1 cellular context compared by ENCODE assay signal in the genomic region with DNA sequence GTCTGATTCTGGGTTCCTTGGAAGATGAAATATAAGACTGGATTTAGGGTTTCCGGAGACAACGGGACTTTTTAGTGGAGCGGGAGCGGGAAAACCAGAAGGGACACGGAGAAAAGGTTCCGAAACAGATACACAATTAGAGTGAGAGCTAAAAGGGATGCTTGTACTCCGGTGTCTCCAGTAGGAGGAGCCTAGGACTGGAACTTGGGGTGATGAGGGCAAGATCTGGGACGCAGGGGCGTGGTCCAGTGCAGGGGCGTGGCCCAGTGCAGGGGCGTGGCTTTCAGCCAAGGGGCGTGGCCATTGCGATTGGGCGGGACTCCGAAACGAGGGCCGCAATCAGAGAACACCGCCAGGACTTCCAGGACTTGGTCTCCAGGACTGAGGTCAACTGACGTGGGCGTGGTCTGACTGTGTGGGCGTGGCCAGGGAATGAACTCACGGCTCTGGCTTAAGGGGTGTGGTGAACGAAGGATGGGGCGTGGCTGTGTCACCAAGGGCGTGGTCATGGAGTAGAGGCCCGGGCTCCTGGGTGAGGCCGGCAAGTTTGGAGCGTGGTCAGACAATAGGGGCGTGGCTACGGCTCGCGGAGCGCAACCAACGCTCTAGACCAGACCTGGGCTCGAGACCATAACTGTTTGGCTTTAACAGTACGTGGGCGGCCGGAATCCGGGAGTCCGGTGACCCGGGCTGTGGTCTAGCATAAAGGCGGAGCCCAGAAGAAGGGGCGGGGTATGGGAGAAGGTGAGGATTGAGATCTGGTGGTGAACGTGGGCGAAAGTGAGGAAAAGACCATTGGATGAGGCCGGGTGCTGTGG.
A peak's percentile ranks its signal among the peaks of the same experiment; 100 is the strongest.
TF ChIP-seq lines count a peak whose summit lies in the region.

Gene DKKL1, plus strand, starts transcription at position 613 of the 818 bp plus-strand sequence. Its CDS starts 122 bp downstream, at position 735.

TF ChIP-seq in HepG2, 621 proteins besides CTCF, POLR2A, EP300 and RAD21 (continues in another document):
- TF ChIP-seq, protein P1, sequence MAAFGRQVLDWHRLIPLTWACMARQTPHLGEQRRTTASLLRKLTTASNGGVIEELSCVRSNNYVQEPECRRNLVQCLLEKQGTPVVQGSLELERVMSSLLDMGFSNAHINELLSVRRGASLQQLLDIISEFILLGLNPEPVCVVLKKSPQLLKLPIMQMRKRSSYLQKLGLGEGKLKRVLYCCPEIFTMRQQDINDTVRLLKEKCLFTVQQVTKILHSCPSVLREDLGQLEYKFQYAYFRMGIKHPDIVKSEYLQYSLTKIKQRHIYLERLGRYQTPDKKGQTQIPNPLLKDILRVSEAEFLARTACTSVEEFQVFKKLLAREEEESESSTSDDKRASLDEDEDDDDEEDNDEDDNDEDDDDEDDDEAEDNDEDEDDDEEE (CRISPR knock-in tag; IDR thresholded peaks at IDR 0.05), result peak; percentile 81; the same call in 1 of the 2 replicates
- TF ChIP-seq CC2D1A (CRISPR knock-in tag; IDR thresholded peaks at IDR 0.05) (no peak), NCOA2 (CRISPR knock-in tag; IDR thresholded peaks at IDR 0.05) (no peak), ZMYM2 (CRISPR knock-in tag; IDR thresholded peaks at IDR 0.05) (0 out of 2 replicates have a peak, but pooled peaks have one; percentile 44), STAG1 (CRISPR knock-in tag; IDR thresholded peaks at IDR 0.05) (peak; percentile 20; the same call in 1 of the 2 replicates), ZNF234 (CRISPR knock-in tag; conservative IDR thresholded peaks at IDR 0.05) (0 out of 2 replicates have a peak, but pooled peaks have one; percentile 36), POLR2G (IDR thresholded peaks at IDR 0.05; ENCODE audit: low read depth, low read length) (peak; percentile 45), SP5 (CRISPR knock-in tag; IDR thresholded peaks at IDR 0.05; ENCODE audit: borderline replicate concordance, low read depth) (peak; percentile 45; the same call in 1 of the 2 replicates), ZBTB3 (CRISPR knock-in tag; IDR thresholded peaks at IDR 0.05; ENCODE audit: borderline replicate concordance, low read depth) (0 out of 2 replicates have a peak, but pooled peaks have one; percentile 32), ZFP82 (CRISPR knock-in tag; IDR thresholded peaks at IDR 0.05; ENCODE audit: borderline replicate concordance) (no peak), MXD4 (CRISPR knock-in tag; IDR thresholded peaks at IDR 0.05) (peak; percentile 45; the same call in 1 of the 2 replicates), KLF16 (CRISPR knock-in tag; IDR thresholded peaks at IDR 0.05) (peak in 1 of 2 experiments; percentile 53; a peak in 2 of 4 replicates), ZNF83 (CRISPR knock-in tag; IDR thresholded peaks at IDR 0.05; ENCODE audit: borderline replicate concordance) (no peak), ZNF274 (CRISPR knock-in tag; IDR thresholded peaks at IDR 0.05) (no peak), ZFP90 (CRISPR knock-in tag; IDR thresholded peaks at IDR 0.05; ENCODE audit: borderline replicate concordance) (no peak), GABPB1 (CRISPR knock-in tag; IDR thresholded peaks at IDR 0.05) (peak; percentile 35; the same call in 1 of the 2 replicates), KDM2A (CRISPR knock-in tag; IDR thresholded peaks at IDR 0.05; ENCODE audit: borderline replicate concordance, low read depth) (peak; percentile 56; the same call in 1 of the 2 replicates), MTF2 (CRISPR knock-in tag; IDR thresholded peaks at IDR 0.05; ENCODE audit: borderline replicate concordance) (0 out of 2 replicates have a peak, but pooled peaks have one; percentile 37), MATR3 (CRISPR knock-in tag; IDR thresholded peaks at IDR 0.05) (no peak), ERF (CRISPR knock-in tag; IDR thresholded peaks at IDR 0.05) (peak; percentile 67; the same call in 1 of the 2 replicates), ZNF607 (CRISPR knock-in tag; IDR thresholded peaks at IDR 0.05; ENCODE audit: borderline replicate concordance) (peak; percentile 68; the same call in 1 of the 2 replicates), REXO4 (CRISPR knock-in tag; IDR thresholded peaks at IDR 0.05; ENCODE audit: borderline replicate concordance) (no peak), ZGPAT (CRISPR knock-in tag; IDR thresholded peaks at IDR 0.05) (peak; percentile 64; the same call in 1 of the 2 replicates), ZNF557 (CRISPR knock-in tag; IDR thresholded peaks at IDR 0.05) (no peak), ZBTB26 (CRISPR knock-in tag; IDR thresholded peaks at IDR 0.05; ENCODE audit: borderline replicate concordance) (peak; percentile 86), PPARG (CRISPR knock-in tag; conservative IDR thresholded peaks at IDR 0.05) (no peak), DRAP1 (CRISPR knock-in tag; IDR thresholded peaks at IDR 0.05) (peak; percentile 76; the same call in 1 of the 2 replicates), CBX5 (CRISPR knock-in tag; IDR thresholded peaks at IDR 0.05; ENCODE audit: borderline replicate concordance) (peak; percentile 7; the same call in 1 of the 2 replicates), CENPX (CRISPR knock-in tag; IDR thresholded peaks at IDR 0.05) (no peak), SSRP1 (CRISPR knock-in tag; IDR thresholded peaks at IDR 0.05) (no peak), HDAC2 (CRISPR knock-in tag; IDR thresholded peaks at IDR 0.05) (no peak), NFATC3 (CRISPR knock-in tag; IDR thresholded peaks at IDR 0.05) (no peak), ZNF598 (CRISPR knock-in tag; IDR thresholded peaks at IDR 0.05; ENCODE audit: borderline replicate concordance) (no peak), THAP9 (CRISPR knock-in tag; IDR thresholded peaks at IDR 0.05; ENCODE audit: borderline replicate concordance) (no peak)
- TF ChIP-seq, protein P2, sequence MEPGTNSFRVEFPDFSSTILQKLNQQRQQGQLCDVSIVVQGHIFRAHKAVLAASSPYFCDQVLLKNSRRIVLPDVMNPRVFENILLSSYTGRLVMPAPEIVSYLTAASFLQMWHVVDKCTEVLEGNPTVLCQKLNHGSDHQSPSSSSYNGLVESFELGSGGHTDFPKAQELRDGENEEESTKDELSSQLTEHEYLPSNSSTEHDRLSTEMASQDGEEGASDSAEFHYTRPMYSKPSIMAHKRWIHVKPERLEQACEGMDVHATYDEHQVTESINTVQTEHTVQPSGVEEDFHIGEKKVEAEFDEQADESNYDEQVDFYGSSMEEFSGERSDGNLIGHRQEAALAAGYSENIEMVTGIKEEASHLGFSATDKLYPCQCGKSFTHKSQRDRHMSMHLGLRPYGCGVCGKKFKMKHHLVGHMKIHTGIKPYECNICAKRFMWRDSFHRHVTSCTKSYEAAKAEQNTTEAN (CRISPR knock-in tag; conservative IDR thresholded peaks at IDR 0.05), result no peak
- TF ChIP-seq, protein P3, sequence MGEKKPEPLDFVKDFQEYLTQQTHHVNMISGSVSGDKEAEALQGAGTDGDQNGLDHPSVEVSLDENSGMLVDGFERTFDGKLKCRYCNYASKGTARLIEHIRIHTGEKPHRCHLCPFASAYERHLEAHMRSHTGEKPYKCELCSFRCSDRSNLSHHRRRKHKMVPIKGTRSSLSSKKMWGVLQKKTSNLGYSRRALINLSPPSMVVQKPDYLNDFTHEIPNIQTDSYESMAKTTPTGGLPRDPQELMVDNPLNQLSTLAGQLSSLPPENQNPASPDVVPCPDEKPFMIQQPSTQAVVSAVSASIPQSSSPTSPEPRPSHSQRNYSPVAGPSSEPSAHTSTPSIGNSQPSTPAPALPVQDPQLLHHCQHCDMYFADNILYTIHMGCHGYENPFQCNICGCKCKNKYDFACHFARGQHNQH (CRISPR knock-in tag; IDR thresholded peaks at IDR 0.05), result 0 out of 2 replicates have a peak, but pooled peaks have one; percentile 18
- TF ChIP-seq, protein P4, sequence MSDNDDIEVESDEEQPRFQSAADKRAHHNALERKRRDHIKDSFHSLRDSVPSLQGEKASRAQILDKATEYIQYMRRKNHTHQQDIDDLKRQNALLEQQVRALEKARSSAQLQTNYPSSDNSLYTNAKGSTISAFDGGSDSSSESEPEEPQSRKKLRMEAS (IDR thresholded peaks at IDR 0.05), result peak; percentile 33; the same call in 1 of the 2 replicates
- TF ChIP-seq, protein P5, sequence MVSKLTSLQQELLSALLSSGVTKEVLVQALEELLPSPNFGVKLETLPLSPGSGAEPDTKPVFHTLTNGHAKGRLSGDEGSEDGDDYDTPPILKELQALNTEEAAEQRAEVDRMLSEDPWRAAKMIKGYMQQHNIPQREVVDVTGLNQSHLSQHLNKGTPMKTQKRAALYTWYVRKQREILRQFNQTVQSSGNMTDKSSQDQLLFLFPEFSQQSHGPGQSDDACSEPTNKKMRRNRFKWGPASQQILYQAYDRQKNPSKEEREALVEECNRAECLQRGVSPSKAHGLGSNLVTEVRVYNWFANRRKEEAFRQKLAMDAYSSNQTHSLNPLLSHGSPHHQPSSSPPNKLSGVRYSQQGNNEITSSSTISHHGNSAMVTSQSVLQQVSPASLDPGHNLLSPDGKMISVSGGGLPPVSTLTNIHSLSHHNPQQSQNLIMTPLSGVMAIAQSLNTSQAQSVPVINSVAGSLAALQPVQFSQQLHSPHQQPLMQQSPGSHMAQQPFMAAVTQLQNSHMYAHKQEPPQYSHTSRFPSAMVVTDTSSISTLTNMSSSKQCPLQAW (CRISPR knock-in tag; IDR thresholded peaks at IDR 0.05), result peak; percentile 67
- TF ChIP-seq, protein P6, sequence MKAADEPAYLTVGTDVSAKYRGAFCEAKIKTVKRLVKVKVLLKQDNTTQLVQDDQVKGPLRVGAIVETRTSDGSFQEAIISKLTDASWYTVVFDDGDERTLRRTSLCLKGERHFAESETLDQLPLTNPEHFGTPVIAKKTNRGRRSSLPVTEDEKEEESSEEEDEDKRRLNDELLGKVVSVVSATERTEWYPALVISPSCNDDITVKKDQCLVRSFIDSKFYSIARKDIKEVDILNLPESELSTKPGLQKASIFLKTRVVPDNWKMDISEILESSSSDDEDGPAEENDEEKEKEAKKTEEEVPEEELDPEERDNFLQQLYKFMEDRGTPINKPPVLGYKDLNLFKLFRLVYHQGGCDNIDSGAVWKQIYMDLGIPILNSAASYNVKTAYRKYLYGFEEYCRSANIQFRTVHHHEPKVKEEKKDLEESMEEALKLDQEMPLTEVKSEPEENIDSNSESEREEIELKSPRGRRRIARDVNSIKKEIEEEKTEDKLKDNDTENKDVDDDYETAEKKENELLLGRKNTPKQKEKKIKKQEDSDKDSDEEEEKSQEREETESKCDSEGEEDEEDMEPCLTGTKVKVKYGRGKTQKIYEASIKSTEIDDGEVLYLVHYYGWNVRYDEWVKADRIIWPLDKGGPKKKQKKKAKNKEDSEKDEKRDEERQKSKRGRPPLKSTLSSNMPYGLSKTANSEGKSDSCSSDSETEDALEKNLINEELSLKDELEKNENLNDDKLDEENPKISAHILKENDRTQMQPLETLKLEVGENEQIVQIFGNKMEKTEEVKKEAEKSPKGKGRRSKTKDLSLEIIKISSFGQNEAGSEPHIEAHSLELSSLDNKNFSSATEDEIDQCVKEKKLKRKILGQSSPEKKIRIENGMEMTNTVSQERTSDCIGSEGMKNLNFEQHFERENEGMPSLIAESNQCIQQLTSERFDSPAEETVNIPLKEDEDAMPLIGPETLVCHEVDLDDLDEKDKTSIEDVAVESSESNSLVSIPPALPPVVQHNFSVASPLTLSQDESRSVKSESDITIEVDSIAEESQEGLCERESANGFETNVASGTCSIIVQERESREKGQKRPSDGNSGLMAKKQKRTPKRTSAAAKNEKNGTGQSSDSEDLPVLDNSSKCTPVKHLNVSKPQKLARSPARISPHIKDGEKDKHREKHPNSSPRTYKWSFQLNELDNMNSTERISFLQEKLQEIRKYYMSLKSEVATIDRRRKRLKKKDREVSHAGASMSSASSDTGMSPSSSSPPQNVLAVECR (CRISPR knock-in tag; IDR thresholded peaks at IDR 0.05; ENCODE audit: borderline replicate concordance), result peak; percentile 57; the same call in 1 of the 2 replicates
